19 cellular contexts compared by ENCODE assay signal in genomic region chr2:19225931-19226330, GRCh38.
DNase-seq lines count a peak whose midpoint lies in the region; ATAC-seq, FAIRE-seq and TF ChIP-seq lines count a peak whose summit lies in the region.
"Had no signal": no experiment of that assay in that cellular context is flagged by ENCODE, and none has a peak within 500 bp of the region (broad histone marks: within the 10 kb centered on the region; RNA-seq: fewer than 3 reads in every experiment).

No MANE protein-coding gene starts in this region.

- dilution Hi-C loops in mammary epithelial cell (cut with HindIII; ENCODE audit: low sequenced_read_pairs), result loop anchor here (5.0 kb wide), 1 partner anchor 104 kb away; no protein-coding TSS in a partner anchor
- dilution Hi-C loops in keratinocyte (cut with MboI; ENCODE audit: extremely low pct_ligation_motif_present, low sequenced_read_pairs), result no loop called here

- DNase-seq in PC-3 (peak; percentile 14), mammary epithelial cell (peak; percentile 13), keratinocyte (ENCODE audit: low read depth, low spot score) (no peak), GM19238 (ENCODE audit: insufficient read length, low spot score) (no peak), NCI-H526 (lab: John Stamatoyannopoulos, UW) (no peak), mesothelial cell of epicardium (ENCODE audit: low spot score in 2 of 2, unreplicated experiment in 2 of 2) (no peak), DMS 273 (lab: John Stamatoyannopoulos, UW; ENCODE audit: unreplicated experiment) (no peak)
- DNase-seq: C1 segment of cervical spinal cord; Calu3; CD4-positive, alpha-beta memory T cell; COR-L47; DMS153; DND-41; H9; HFFc6 had no signal

- H3K27ac ChIP-seq in PC-3 (ENCODE audit: low read length), result no peak overlapping the region
- H3K27ac ChIP-seq in mammary epithelial cell (ENCODE audit: insufficient read depth, low read depth, low read length), result no peak overlapping the region
- H3K27ac ChIP-seq in keratinocyte (ENCODE audit: control insufficient read depth, insufficient read depth, low read length), result no peak overlapping the region

- H3K4me2 ChIP-seq in PC-3 (ENCODE audit: low read length) (no peak overlapping the region), mammary epithelial cell (ENCODE audit: insufficient read depth, low read depth, low read length) (no peak overlapping the region), keratinocyte (ENCODE audit: control insufficient read depth, extremely low read depth, insufficient read depth, low read depth, low read length) (peak overlapping the region; percentile 23)
- H3K4me2 ChIP-seq: GM23338 had no signal

- H3K27me3 ChIP-seq in PC-3 (ENCODE audit: low read length) (no peaks in the 10 kb centered on the region), mammary epithelial cell (ENCODE audit: insufficient read depth, low read length) (no peaks in the 10 kb centered on the region), keratinocyte (ENCODE audit: control insufficient read depth, extremely low read depth, insufficient read depth, low read length) (no peaks in the 10 kb centered on the region)

- H3K4me3 Mint-ChIP-seq in mesothelial cell of epicardium, result no peak overlapping the region
- H3K4me3 Mint-ChIP-seq: GM23338, H9, HFFc6 had no signal

- in situ Hi-C loops in mammary epithelial cell (cut with MboI; ENCODE audit: low sequenced_read_pairs in 2 of 2), result no loop called here

- H3K9me1 ChIP-seq in keratinocyte (ENCODE audit: control insufficient read depth, extremely low read depth, insufficient read depth, low read length), result no peaks in the 10 kb centered on the region

- CTCF ChIA-PET in PC-3 (lab: Charles Lee), result no interaction called here
- CTCF ChIA-PET in mammary epithelial cell (lab: Charles Lee; ENCODE audit: low non-redundant PET), result interaction anchor here (0.6 kb wide), 1 partner anchor 68 kb away, joined by 10 read pairs; no protein-coding TSS in a partner anchor

- H3K27me3 Mint-ChIP-seq in mesothelial cell of epicardium (ENCODE audit: low read depth), result no peaks in the 10 kb centered on the region
- H3K27me3 Mint-ChIP-seq: CD4-positive, alpha-beta memory T cell had no signal

- BruUV-seq in PC-3 (replicated peaks; lab: Mats Ljungman, UMichigan) (no TSS peak), mammary epithelial cell (replicated peaks; lab: Mats Ljungman, UMichigan) (no TSS peak)

- ATAC-seq in PC-3 (peak; percentile 24; the same call in 1 of the 2 replicates), esophagus mucosa (peak; percentile 43)
- ATAC-seq: GM23338 had no signal

- H3K27ac Mint-ChIP-seq in mesothelial cell of epicardium, result no peak overlapping the region
- H3K27ac Mint-ChIP-seq: CD4-positive, alpha-beta memory T cell; GM23338; H9; HFFc6 had no signal

- H3K9me3 ChIP-seq in PC-3 (ENCODE audit: low read length), result no peaks in the 10 kb centered on the region
- H3K9me3 ChIP-seq in mammary epithelial cell (replicated peaks; ENCODE audit: insufficient read depth, low read length), result no peaks in the 10 kb centered on the region
- H3K9me3 ChIP-seq in keratinocyte (ENCODE audit: control insufficient read depth, low read depth, low read length), result no peaks in the 10 kb centered on the region

- H3K79me2 ChIP-seq in PC-3 (ENCODE audit: low read length), result no peaks in the 10 kb centered on the region
- H3K79me2 ChIP-seq in mammary epithelial cell (ENCODE audit: insufficient read depth, low read length), result no peaks in the 10 kb centered on the region
- no peaks in the 10 kb centered on the region for H3K79me2 ChIP-seq in keratinocyte (ENCODE audit: control insufficient read depth, insufficient read depth, low read length)

- no peak overlapping the region for H3K9ac ChIP-seq in PC-3 (ENCODE audit: low read length)
- no peak overlapping the region for H3K9ac ChIP-seq in mammary epithelial cell (ENCODE audit: insufficient read depth, low read length)
- H3K9ac ChIP-seq in keratinocyte (ENCODE audit: control insufficient read depth, extremely low read depth, insufficient read depth, low read length), result no peak overlapping the region

- H3K4me1 ChIP-seq in PC-3 (ENCODE audit: insufficient read depth, low read length), result peaks cover 8% of the 10 kb centered on the region; the same call in 1 of the 2 replicates
- H3K4me1 ChIP-seq in mammary epithelial cell (ENCODE audit: insufficient read depth, low read length), result peaks cover 35% of the 10 kb centered on the region
- peaks cover 24% of the 10 kb centered on the region for H3K4me1 ChIP-seq in keratinocyte (ENCODE audit: control insufficient read depth, extremely low read depth, insufficient read depth, low read length)

- H3K36me3 ChIP-seq in PC-3 (ENCODE audit: low read depth, low read length), result no peaks in the 10 kb centered on the region
- H3K36me3 ChIP-seq in mammary epithelial cell (ENCODE audit: insufficient read depth, low read length), result no peaks in the 10 kb centered on the region
- H3K36me3 ChIP-seq in keratinocyte (ENCODE audit: control insufficient read depth in 2 of 2, extremely low read depth in 1 of 2, insufficient read depth in 2 of 2, low read length in 2 of 2), result no peaks in the 10 kb centered on the region

- FAIRE-seq in keratinocyte (lab: Jason Lieb, UNC), result peak; percentile 48
- FAIRE-seq: G401.6, GM12892 had no signal

- WGBS in mammary epithelial cell (ENCODE audit: low coverage, missing lambda C conversion rate), result 100% methylated on average over 1 of the region's 1 CpG

- H2AFZ ChIP-seq in PC-3 (ENCODE audit: low read length) (no peak overlapping the region), mammary epithelial cell (ENCODE audit: low read depth, low read length) (no peak overlapping the region), keratinocyte (ENCODE audit: control insufficient read depth, low read length) (no peak overlapping the region)
- H2AFZ ChIP-seq: GM23338 had no signal

- POLR2A ChIA-PET in PC-3 (lab: Charles Lee; ENCODE audit: unreplicated experiment), result interaction anchor here (0.6 kb wide), 1 partner anchor 132 kb away, joined by 3 read pairs; the partner anchor contains the start of gene OSR1

- H4K20me1 ChIP-seq in PC-3 (ENCODE audit: low read length) (no peaks in the 10 kb centered on the region), mammary epithelial cell (ENCODE audit: insufficient read depth, low read length) (no peaks in the 10 kb centered on the region), keratinocyte (ENCODE audit: control insufficient read depth, extremely low read depth, insufficient read depth, low read length) (no peaks in the 10 kb centered on the region)

- no peaks in the 10 kb centered on the region for H3F3A ChIP-seq in PC-3 (ENCODE audit: low read length, unreplicated experiment)

- H3K36me3 Mint-ChIP-seq in mesothelial cell of epicardium, result no peaks in the 10 kb centered on the region
- H3K36me3 Mint-ChIP-seq: CD4-positive, alpha-beta memory T cell had no signal

- no peak for TF ChIP-seq CTCF in PC-3 (conservative IDR thresholded peaks at IDR 0.05; ENCODE audit: low read depth, low read length)
- no peak for TF ChIP-seq CTCF in mammary epithelial cell (conservative IDR thresholded peaks at IDR 0.05 in 1 of 2, IDR thresholded peaks at IDR 0.05 in 1 of 2; ENCODE audit: extremely low read depth in 1 of 2, insufficient read depth in 1 of 2, low read depth in 1 of 2, low read length in 2 of 2)
- no peak for TF ChIP-seq CTCF in keratinocyte (optimal IDR thresholded peaks at IDR 0.05 in 1 of 3, IDR thresholded peaks at IDR 0.05 in 1 of 3, conservative IDR thresholded peaks at IDR 0.05 in 1 of 3; ENCODE audit: extremely low read depth in 1 of 3, insufficient read depth in 2 of 3, low read length in 3 of 3)
- TF ChIP-seq CTCF in mesothelial cell of epicardium (IDR thresholded peaks at IDR 0.05; ENCODE audit: unreplicated experiment), result no peak

- no peaks in the 10 kb centered on the region for H3K9me3 Mint-ChIP-seq in mesothelial cell of epicardium
- H3K9me3 Mint-ChIP-seq: CD4-positive, alpha-beta memory T cell; GM23338; H9; HFFc6 had no signal

- intact Hi-C loops in PC-3 (cut with micrococcal nuclease), result no loop called here
- intact Hi-C loops in mammary epithelial cell (cut with micrococcal nuclease), result loop anchor here (5.0 kb wide), 1 partner anchor 104 kb away; no protein-coding TSS in a partner anchor

- no peaks in the 10 kb centered on the region for H3K9me2 ChIP-seq in PC-3 (replicated peaks; ENCODE audit: low read length)

- H3K4me3 ChIP-seq in PC-3 (ENCODE audit: low read length) (no peak overlapping the region), mammary epithelial cell (replicated peaks in 1 of 3; ENCODE audit: insufficient read depth in 1 of 3, low read depth in 2 of 3, low read length in 3 of 3) (no peak overlapping the region), keratinocyte (ENCODE audit: control insufficient read depth in 2 of 3, extremely low read depth in 1 of 3, insufficient read depth in 2 of 3, low read depth in 1 of 3, low read length in 3 of 3) (no peak overlapping the region)
- H3K4me3 ChIP-seq: GM23338 had no signal

- peaks cover 23% of the 10 kb centered on the region for H3K4me1 Mint-ChIP-seq in mesothelial cell of epicardium
- H3K4me1 Mint-ChIP-seq: CD4-positive, alpha-beta memory T cell had no signal

Comparison
In these comparisons a context has a peak if more than half of its experiments do, and no peak if none do; other contexts are left out.
1. DNase-seq: peak in PC-3 (single experiment) and mammary epithelial cell (single experiment); none in keratinocyte (single experiment), GM19238 (single experiment), NCI-H526 (0 of 2), mesothelial cell of epicardium (0 of 2) and DMS 273 (single experiment).